9 cellular contexts compared by ENCODE assay signal in the genomic region with DNA sequence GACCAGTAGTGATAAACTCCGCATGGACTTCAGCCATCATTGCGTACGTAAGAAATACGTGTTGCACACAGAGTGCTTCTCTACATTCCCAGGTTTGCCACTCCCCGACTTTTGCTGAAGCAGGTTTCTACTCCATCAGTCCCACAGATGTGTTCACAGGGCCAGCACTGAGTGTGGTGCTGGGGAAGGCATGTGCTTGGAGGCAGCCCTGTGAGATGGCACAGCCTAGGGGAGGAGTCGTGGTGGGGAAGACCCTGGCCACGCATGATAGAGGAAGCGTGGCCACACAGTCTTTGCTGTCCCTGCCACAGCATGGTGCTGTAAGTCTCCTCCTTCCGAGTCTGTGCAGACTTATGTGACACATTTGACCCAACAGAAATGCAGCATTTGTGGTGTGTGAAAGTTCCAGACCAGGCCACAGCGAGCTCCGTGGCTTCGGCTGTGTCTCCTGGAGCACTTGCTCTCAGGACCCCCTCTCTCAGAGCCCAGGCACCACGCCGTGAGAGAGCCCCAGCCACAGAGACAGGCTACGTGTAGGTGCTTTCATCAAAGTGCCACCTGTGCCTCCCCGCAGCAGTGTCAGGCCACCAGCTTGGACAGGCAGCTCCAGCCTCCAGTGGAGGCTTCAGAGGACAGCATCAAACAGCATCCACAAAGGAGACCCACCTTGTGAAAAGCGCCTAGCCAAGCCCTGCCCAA.
DNase-seq lines count a peak whose midpoint lies in the region; ATAC-seq and TF ChIP-seq lines count a peak whose summit lies in the region.
"Had no signal": no experiment of that assay in that cellular context is flagged by ENCODE, and none has a peak within 500 bp of the region (broad histone marks: within the 10 kb centered on the region; RNA-seq: fewer than 3 reads in every experiment).

No MANE protein-coding gene starts in this region.

- H3K4me3 ChIP-seq in Peyer's patch (peak overlapping the region in 1 of 4 donors; percentile 4), thymus (ENCODE audit: low read length) (no peak overlapping the region), gastroesophageal sphincter (no peak overlapping the region)

- H3K36me3 Mint-ChIP-seq in activated CD8-positive, alpha-beta memory T cell treated with anti-CD3 and anti-CD28 coated beads, Interleukin-2, amount 10 ng/mL, durations not matched to agents 7 days and 5 days = peaks cover 14% of the 10 kb centered on the region

- CTCF ChIA-PET in activated CD8-positive, alpha-beta memory T cell treated with anti-CD3 and anti-CD28 coated beads, Interleukin-2, amount 10 ng/mL, durations not matched to agents 7 days and 5 days (lab: Charles Lee) = interaction anchor here (0.8 to 5.2 kb wide), 19 partner anchors 8 to 262 kb away, joined by 3 to 55 read pairs (median 7); a partner anchor contains a TSS

- H3K9me3 Mint-ChIP-seq in activated CD8-positive, alpha-beta memory T cell treated with anti-CD3 and anti-CD28 coated beads, Interleukin-2, amount 10 ng/mL, durations not matched to agents 7 days and 5 days (ENCODE audit: low read depth) = peaks cover 3% of the 10 kb centered on the region

- no peak for TF ChIP-seq EP300 in gastroesophageal sphincter (IDR thresholded peaks at IDR 0.05)

- peak; percentile 43 for ATAC-seq in activated CD8-positive, alpha-beta memory T cell treated with anti-CD3 and anti-CD28 coated beads, Interleukin-2, amount 10 ng/mL, durations not matched to agents 7 days and 5 days
- no peak for ATAC-seq in gastroesophageal sphincter
- ATAC-seq in GM19035 (IDR thresholded peaks at IDR 0.05; ENCODE audit: unreplicated experiment) = no peak

- H3K4me1 Mint-ChIP-seq in activated CD8-positive, alpha-beta memory T cell treated with anti-CD3 and anti-CD28 coated beads, Interleukin-2, amount 10 ng/mL, durations not matched to agents 7 days and 5 days = peaks cover 75% of the 10 kb centered on the region

- H3K27ac Mint-ChIP-seq in activated CD8-positive, alpha-beta memory T cell treated with anti-CD3 and anti-CD28 coated beads, Interleukin-2, amount 10 ng/mL, durations not matched to agents 7 days and 5 days = peak overlapping the region; percentile 95

- H3K4me3 Mint-ChIP-seq in activated CD8-positive, alpha-beta memory T cell treated with anti-CD3 and anti-CD28 coated beads, Interleukin-2, amount 10 ng/mL, durations not matched to agents 7 days and 5 days = peak overlapping the region; percentile 81

- TF ChIP-seq CTCF in Peyer's patch (IDR thresholded peaks at IDR 0.05) (peak in 1 of 6 experiments; percentile 9), gastroesophageal sphincter (IDR thresholded peaks at IDR 0.05) (no peak)

- TF ChIP-seq POLR2A in Peyer's patch (IDR thresholded peaks at IDR 0.05) (no peak), gastroesophageal sphincter (IDR thresholded peaks at IDR 0.05) (no peak)

- H3K36me3 ChIP-seq in Peyer's patch (no peaks in the 10 kb centered on the region), thymus (ENCODE audit: control insufficient read depth, insufficient read depth) (no peaks in the 10 kb centered on the region), gastroesophageal sphincter (no peaks in the 10 kb centered on the region)

- H3K4me1 ChIP-seq in Peyer's patch (peaks cover 9 to 56% (median 20%) of the 10 kb centered on the region in 4 donors), thymus (ENCODE audit: control insufficient read depth, insufficient read depth, low read length) (peaks cover 32% of the 10 kb centered on the region), gastroesophageal sphincter (peaks cover 0 to 13% (median 5%) of the 10 kb centered on the region in 3 donors)

- no peaks in the 10 kb centered on the region for H3K9me3 ChIP-seq in Peyer's patch
- H3K9me3 ChIP-seq in thymus (ENCODE audit: control insufficient read depth) = no peaks in the 10 kb centered on the region
- H3K9me3 ChIP-seq in gastroesophageal sphincter = no peaks in the 10 kb centered on the region

- H3K27me3 Mint-ChIP-seq in activated CD8-positive, alpha-beta memory T cell treated with anti-CD3 and anti-CD28 coated beads, Interleukin-2, amount 10 ng/mL, durations not matched to agents 7 days and 5 days = no peaks in the 10 kb centered on the region

- H3K27me3 ChIP-seq in Peyer's patch = no peaks in the 10 kb centered on the region
- no peaks in the 10 kb centered on the region for H3K27me3 ChIP-seq in thymus (ENCODE audit: control insufficient read depth, insufficient read depth)
- H3K27me3 ChIP-seq in gastroesophageal sphincter = no peaks in the 10 kb centered on the region

- peak; percentile 85 for DNase-seq in activated CD8-positive, alpha-beta memory T cell treated with anti-CD3 and anti-CD28 coated beads, Interleukin-2, amount 10 ng/mL, durations not matched to agents 7 days and 5 days
- DNase-seq in activated CD8-positive, alpha-beta memory T cell treated with anti-CD3 and anti-CD28 coated beads, Interleukin-2, amount 50 U/mL, for 4 hours = no peak
- DNase-seq in Peyer's patch (peak in 2 of 3 donors; percentile 82 to 84), germinal center (ENCODE audit: low spot score) (peak; percentile 60), KG1 (lab: John Stamatoyannopoulos, UW) (no peak)
- DNase-seq: cerebellar nuclear complex had no signal

- H3K27ac ChIP-seq in Peyer's patch (peak overlapping the region; percentile 67 to 89 (median 82)), thymus (ENCODE audit: low read depth) (peak overlapping the region; percentile 87), gastroesophageal sphincter (peak overlapping the region in 1 of 4 donors; percentile 4)

- WGBS in thymus = 76% methylated on average over 17 of the region's 17 CpGs
- whole genome bisulfite sequencing in gastroesophageal sphincter (ENCODE audit: low coverage in 1 of 2), 2 donors = 80 to 85% methylated on average over 1 to 4 of the region's 17 CpGs

Comparison
In these comparisons a context has a peak if more than half of its experiments do, and no peak if none do; other contexts are left out.
1. DNase-seq: peak in activated CD8-positive, alpha-beta memory T cell treated with anti-CD3 and anti-CD28 coated beads, Interleukin-2, amount 10 ng/mL, durations not matched to agents 7 days and 5 days (single experiment), Peyer's patch (2 of 3) and germinal center (single experiment); none in activated CD8-positive, alpha-beta memory T cell treated with anti-CD3 and anti-CD28 coated beads, Interleukin-2, amount 50 U/mL, for 4 hours (single experiment) and KG1 (single experiment).